In genomic region chr7:127541548-127541947, GRCh38 we compare ENCODE assay signal across 35 cellular contexts. TPM values are rescaled to one million over a fixed set of nuclear protein-coding genes. Genes with fewer than 3 reads are reported as not detected.
DNase-seq lines count a peak whose midpoint lies in the region; ATAC-seq, FAIRE-seq and TF ChIP-seq lines count a peak whose summit lies in the region.
"Had no signal": no experiment of that assay in that cellular context is flagged by ENCODE, and none has a peak within 500 bp of the region (broad histone marks: within the 10 kb centered on the region; RNA-seq: fewer than 3 reads in every experiment).

No MANE protein-coding gene starts in this region.

- H3K79me2 ChIP-seq in SK-N-SH (ENCODE audit: insufficient read depth) (no peaks in the 10 kb centered on the region), K562 (ENCODE audit: control insufficient read depth, insufficient read depth, low read length) (no peaks in the 10 kb centered on the region)

- intact Hi-C loops in K562 (cut with micrococcal nuclease) = no loop called here

- H3K4me2 ChIP-seq in SK-N-SH = no peak overlapping the region
- no peak overlapping the region for H3K4me2 ChIP-seq in K562 (ENCODE audit: insufficient read depth, low read length)
- H3K4me2 ChIP-seq: A549; BLaER1; BLaER1 treated with 17β-estradiol and CSF1 and Interleukin-3, amounts not matched to agents 10 nM and 100 nM had no signal

- H3K4me1 ChIP-seq in SK-N-SH (ENCODE audit: control insufficient read depth in 1 of 2, insufficient read depth in 2 of 2, low read depth in 1 of 2, low read length in 1 of 2) (peaks cover 0 to 8% of the 10 kb centered on the region in 2 experiments; a peak in 1 of 4 replicates), K562 (replicated peaks in 1 of 2; ENCODE audit: control insufficient read depth in 2 of 2, insufficient read depth in 2 of 2, low read length in 2 of 2) (no peaks in the 10 kb centered on the region)
- H3K4me1 ChIP-seq: A549; BE2C; BLaER1; BLaER1 treated with 17β-estradiol and CSF1 and Interleukin-3, amounts not matched to agents 10 nM and 100 nM; Caco-2 had no signal

- H2AFZ ChIP-seq in SK-N-SH (ENCODE audit: low read depth) (no peak overlapping the region), K562 (ENCODE audit: low read depth, low read length) (no peak overlapping the region)

- H3K27ac ChIP-seq in SK-N-SH (ENCODE audit: low read depth in 2 of 2, low read length in 1 of 2) (no peak overlapping the region), K562 (ENCODE audit: extremely low read depth, low read depth, low read length) (no peak overlapping the region)
- H3K27ac ChIP-seq: 22Rv1; A549; BLaER1; BLaER1 treated with 17β-estradiol and CSF1 and Interleukin-3, amounts not matched to agents 10 nM and 100 nM; C4-2B had no signal

- H3K9ac ChIP-seq in SK-N-SH = no peak overlapping the region
- H3K9ac ChIP-seq in K562 (ENCODE audit: insufficient read depth in 1 of 2, low read depth in 2 of 2, low read length in 2 of 2) = no peak overlapping the region
- H3K9ac ChIP-seq: BLaER1; BLaER1 treated with 17β-estradiol and CSF1 and Interleukin-3, amounts not matched to agents 10 nM and 100 nM had no signal

- TF ChIP-seq EP300 in SK-N-SH (IDR thresholded peaks at IDR 0.05; ENCODE audit: borderline replicate concordance in 1 of 2, low read depth in 1 of 2, low read length in 1 of 2) (0 out of 4 replicates have a peak, but pooled peaks of 1 of the 2 experiments have one; percentile 16), Ishikawa (IDR thresholded peaks at IDR 0.05; ENCODE audit: borderline replicate concordance) (no peak), K562 (IDR thresholded peaks at IDR 0.05; ENCODE audit: low read length) (no peak)

- TF ChIP-seq CTCF in SK-N-SH (IDR thresholded peaks at IDR 0.05) (no peak), K562 (IDR thresholded peaks at IDR 0.05 in 2 of 3, conservative IDR thresholded peaks at IDR 0.05 in 1 of 3; ENCODE audit: insufficient read depth in 2 of 3, low read depth in 1 of 3, low read length in 3 of 3) (no peak)

- FAIRE-seq in K562 (lab: Jason Lieb, UNC) = no peak
- FAIRE-seq: A204.1, A549, D721Med had no signal

- DNase-seq in SK-N-SH = peak; percentile 27
- DNase-seq in SK-N-DZ (ENCODE audit: low spot score) = peak; percentile 54
- no peak for DNase-seq in K562 (ENCODE audit: extremely low read depth in 1 of 4, low spot score in 3 of 4)
- no peak for DNase-seq in superior temporal gyrus (ENCODE audit: extremely low spot score)
- DNase-seq in retina = no peak
- DNase-seq: 8988T; ACHN; AML-193; BE2C; C1 segment of cervical spinal cord; Caco-2; Calu3; CD4-positive, alpha-beta memory T cell; CD4-positive, alpha-beta T cell; CD4-positive, CD25-positive, alpha-beta regulatory T cell; CD8-positive, alpha-beta memory T cell; CD8-positive, alpha-beta T cell; COR-L47; DMS 273 treated with DMSO at 0.1 percent for 48 hours; DMS153; DMS53; DMS79; DMS79 treated with DMSO at 0.1 percent for 48 hours; DND-41; EL had no signal

- CTCF ChIA-PET in SK-N-SH (lab: Yijun Ruan, JAX) (interaction anchor here (1.3 to 1.5 kb wide), 2 partner anchors 15 to 27 kb away, joined by 3 to 5 read pairs; no protein-coding TSS in a partner anchor), K562 (lab: Yijun Ruan, JAX; ENCODE audit: low intra/inter-chr PET ratio) (interaction anchor here (0.6 kb wide), 1 partner anchor 9 kb away, joined by 4 read pairs; no protein-coding TSS in a partner anchor)

- TF ChIP-seq RAD21 in SK-N-SH (IDR thresholded peaks at IDR 0.05; ENCODE audit: low read length) (no peak), Ishikawa (IDR thresholded peaks at IDR 0.05; ENCODE audit: low read depth) (no peak), K562 (CRISPR knock-in tag; conservative IDR thresholded peaks at IDR 0.05 in 1 of 2, IDR thresholded peaks at IDR 0.05 in 1 of 2) (no peak)

- H3K9me2 ChIP-seq in SK-N-SH = no peaks in the 10 kb centered on the region

- ATAC-seq in SK-N-SH treated with all-trans-retinoic acid at 6 μM for 48 hours (no peak), K562 (no peak), GM21576 (IDR thresholded peaks at IDR 0.05; ENCODE audit: unreplicated experiment) (no peak)
- ATAC-seq: A549; CD8-positive, alpha-beta T cell had no signal

- H3K36me3 ChIP-seq in SK-N-SH (replicated peaks in 1 of 2; ENCODE audit: control insufficient read depth in 1 of 2, insufficient read depth in 2 of 2, low read length in 1 of 2) (no peaks in the 10 kb centered on the region), K562 (ENCODE audit: control insufficient read depth, insufficient read depth, low read length) (no peaks in the 10 kb centered on the region)
- H3K36me3 ChIP-seq: BE2C, BLaER1 had no signal

- peaks cover 9% of the 10 kb centered on the region; the same call in 1 of the 2 replicates for H3K27me3 ChIP-seq in SK-N-SH (ENCODE audit: insufficient read depth)
- H3K27me3 ChIP-seq in K562 (ENCODE audit: control insufficient read depth in 2 of 2, insufficient read depth in 2 of 2, low read length in 2 of 2) = peaks cover 14 to 23% of the 10 kb centered on the region in 2 experiments; a peak in 4 of 5 replicates
- H3K27me3 ChIP-seq: BLaER1; BLaER1 treated with 17β-estradiol and CSF1 and Interleukin-3, amounts not matched to agents 10 nM and 100 nM had no signal

- POLR2A ChIA-PET in SK-N-SH (lab: Yijun Ruan, JAX) (no interaction called here), K562 (lab: Yijun Ruan, JAX) (no interaction called here)

- H3K4me3 ChIP-seq in SK-N-SH (ENCODE audit: low read depth in 2 of 2, low read length in 1 of 2) = no peak overlapping the region
- no peak overlapping the region for H3K4me3 ChIP-seq in K562
- H3K4me3 ChIP-seq: A549; BLaER1; BLaER1 treated with 17β-estradiol and CSF1 and Interleukin-3, amounts not matched to agents 10 nM and 100 nM had no signal

- in situ Hi-C loops in K562 (cut with MboI) = no loop called here

- H4K20me1 ChIP-seq in SK-N-SH (ENCODE audit: insufficient read depth) (no peaks in the 10 kb centered on the region), K562 (replicated peaks; ENCODE audit: control insufficient read depth, insufficient read depth, low read length) (no peaks in the 10 kb centered on the region)
- H4K20me1 ChIP-seq: BLaER1; BLaER1 treated with 17β-estradiol and CSF1 and Interleukin-3, amounts not matched to agents 10 nM and 100 nM had no signal

- no TSS peak for BruUV-seq in K562 (replicated peaks; lab: Mats Ljungman, UMichigan)

- H3F3A ChIP-seq in SK-N-SH (replicated peaks; ENCODE audit: insufficient read depth) = no peaks in the 10 kb centered on the region

- WGBS in SK-N-SH (ENCODE audit: low lambda C conversion rate) = 31% methylated on average over 4 of the region's 4 CpGs
- 1% methylated on average over 4 of the region's 4 CpGs for WGBS in K562 (ENCODE audit: insufficient coverage, low coverage, missing lambda C conversion rate)

- no peaks in the 10 kb centered on the region for H3K9me1 ChIP-seq in K562 (ENCODE audit: control insufficient read depth, insufficient read depth, low read length)

- no peak for TF ChIP-seq POLR2A in K562 (conservative IDR thresholded peaks at IDR 0.05)

- H3K9me3 ChIP-seq in SK-N-SH (no peaks in the 10 kb centered on the region), K562 (replicated peaks; ENCODE audit: control insufficient read depth, insufficient read depth, low read depth, low read length) (no peaks in the 10 kb centered on the region)
- H3K9me3 ChIP-seq: A549, BE2C had no signal

RNA-seq across cellular contexts. Expression of gene GCC1, which starts 43.8 kb away (rescaled TPM):
- polyA plus RNA-seq in SK-N-SH (2012; rRNA removed) (8.4 and 10.3 TPM in 2 replicates), K562 (2011; rRNA removed) (5.6 and 9.0 TPM in 2 replicates), K562 (2014; fragmentation: Illumina TruSeq; extraction: Trizol) (10.9 and 12.3 TPM in 2 replicates), K562 (2014; fragmentation: Nextera tagmentation; extraction: Ambion mirVana) (1 to 10 TPM; 1.9 to 2.3 TPM), K562 (2014; rRNA removed) (8.4 and 9.0 TPM in 2 replicates)
- polyA plus RNA-seq in SK-N-SH (2012; cell fraction: cytosol; rRNA removed) = 8.2 and 9.4 TPM in 2 replicates
- 6.7 and 8.0 TPM in 2 replicates for polyA plus RNA-seq in SK-N-SH (2012; cell fraction: nucleus; rRNA removed)
- polyA plus RNA-seq in SK-N-DZ (2014; cell fraction: cytosol; rRNA removed) = 8.1 and 8.5 TPM in 2 replicates
- 5.4 and 6.6 TPM in 2 replicates for polyA plus RNA-seq in SK-N-DZ (2014; cell fraction: nucleus; rRNA removed)
- total RNA-seq in K562 (2011; cell fraction: chromatin; rRNA removed; ENCODE audit: low replicate concordance) = 13.3 and 16.5 TPM in 2 replicates
- 12.8 and 13.8 TPM in 2 replicates for total RNA-seq in K562 (2011; cell fraction: nucleolus; rRNA removed)
- total RNA-seq in K562 (2011; cell fraction: nucleoplasm; rRNA removed) = 11.1 and 11.5 TPM in 2 replicates
- total RNA-seq in K562 (2014; rRNA removed) (16.5 and 19.0 TPM in 2 replicates), K562 (2014; rRNA removed; fragmentation: Illumina TruSeq; extraction: Trizol) (12.8 TPM in 2 replicates), K562 (2015; rRNA removed; fragmentation: Illumina TruSeq; extraction: Trizol) (14.1 and 15.4 TPM in 2 replicates), K562 (2021) (17.8 and 19.8 TPM in 2 replicates)
- 5.6 and 6.9 TPM in 2 replicates for polyA plus RNA-seq in K562 (2011; cell fraction: cytosol; rRNA removed)
- polyA plus RNA-seq in K562 (2011; cell fraction: nucleus; rRNA removed) = 5.4 and 6.6 TPM in 2 replicates
- polyA plus RNA-seq in K562 (2012) = 11.5 and 11.7 TPM in 2 replicates
- 14.5 and 18.2 TPM in 2 replicates for polyA minus RNA-seq in K562 (2011; rRNA and poly(A)+ RNA removed)
- 7.6 and 9.6 TPM in 2 replicates for polyA minus RNA-seq in K562 (2011; cell fraction: cytosol; rRNA and poly(A)+ RNA removed)
- 13.7 and 16.1 TPM in 2 replicates for polyA minus RNA-seq in K562 (2011; cell fraction: nucleus; rRNA and poly(A)+ RNA removed)

RNA-seq across cellular contexts. Expression of gene ARF5, which starts 46.7 kb away (rescaled TPM):
- 466 and 562 TPM in 2 replicates for polyA plus RNA-seq in SK-N-SH (2012; rRNA removed)
- polyA plus RNA-seq in SK-N-SH (2012; cell fraction: cytosol; rRNA removed) = 342 and 432 TPM in 2 replicates
- 291 and 294 TPM in 2 replicates for polyA plus RNA-seq in SK-N-SH (2012; cell fraction: nucleus; rRNA removed)
- 404 and 543 TPM in 2 replicates for polyA plus RNA-seq in SK-N-DZ (2014; cell fraction: cytosol; rRNA removed)
- polyA plus RNA-seq in SK-N-DZ (2014; cell fraction: nucleus; rRNA removed) = 280 and 367 TPM in 2 replicates
- total RNA-seq in K562 (2011; cell fraction: chromatin; rRNA removed; ENCODE audit: low replicate concordance) = 28.4 and 82.6 TPM in 2 replicates
- 124 and 146 TPM in 2 replicates for total RNA-seq in K562 (2011; cell fraction: nucleolus; rRNA removed)
- 90.9 and 91.9 TPM in 2 replicates for total RNA-seq in K562 (2011; cell fraction: nucleoplasm; rRNA removed)
- total RNA-seq in K562 (2014; rRNA removed) = 167 and 205 TPM in 2 replicates
- total RNA-seq in K562 (2014; rRNA removed; fragmentation: Illumina TruSeq; extraction: Trizol) = 91.8 and 96.3 TPM in 2 replicates
- 125 and 132 TPM in 2 replicates for total RNA-seq in K562 (2015; rRNA removed; fragmentation: Illumina TruSeq; extraction: Trizol)
- 163 and 169 TPM in 2 replicates for total RNA-seq in K562 (2021)
- polyA plus RNA-seq in K562 (2011; rRNA removed) = 168 and 233 TPM in 2 replicates
- polyA plus RNA-seq in K562 (2011; cell fraction: cytosol; rRNA removed) = 350 and 694 TPM in 2 replicates
- polyA plus RNA-seq in K562 (2011; cell fraction: nucleus; rRNA removed) = 197 and 295 TPM in 2 replicates
- polyA plus RNA-seq in K562 (2012) = 144 and 197 TPM in 2 replicates
- 122 and 170 TPM in 2 replicates for polyA plus RNA-seq in K562 (2014; fragmentation: Illumina TruSeq; extraction: Trizol)
- polyA plus RNA-seq in K562 (2014; fragmentation: Nextera tagmentation; extraction: Ambion mirVana) = 10 to 100 TPM in 1 of 2 experiments, 1 to 10 TPM in 1; 8.1 to 17.3 TPM
- 244 and 290 TPM in 2 replicates for polyA plus RNA-seq in K562 (2014; rRNA removed)
- 57.9 and 71.6 TPM in 2 replicates for polyA minus RNA-seq in K562 (2011; rRNA and poly(A)+ RNA removed)
- polyA minus RNA-seq in K562 (2011; cell fraction: cytosol; rRNA and poly(A)+ RNA removed) = 60.1 and 78.3 TPM in 2 replicates
- polyA minus RNA-seq in K562 (2011; cell fraction: nucleus; rRNA and poly(A)+ RNA removed) = 31.2 and 33.3 TPM in 2 replicates

RNA-seq across cellular contexts. Expression of gene FSCN3, which starts 52.0 kb away (rescaled TPM):
- polyA plus RNA-seq in SK-N-SH (2012; rRNA removed) (2.4 and 2.5 TPM in 2 replicates), K562 (2011; rRNA removed) (0.21 and 0.30 TPM in 2 replicates), K562 (2014; fragmentation: Illumina TruSeq; extraction: Trizol) (1.1 and 1.7 TPM in 2 replicates), K562 (2014; fragmentation: Nextera tagmentation; extraction: Ambion mirVana) (not detected), K562 (2014; rRNA removed) (3.8 and 4.2 TPM in 2 replicates)
- polyA plus RNA-seq in SK-N-SH (2012; cell fraction: cytosol; rRNA removed) = 3.2 and 4.1 TPM in 2 replicates
- polyA plus RNA-seq in SK-N-SH (2012; cell fraction: nucleus; rRNA removed) = 2.0 and 2.1 TPM in 2 replicates
- 0.73 and 2.5 TPM in 2 replicates for polyA plus RNA-seq in SK-N-DZ (2014; cell fraction: cytosol; rRNA removed)
- 1.5 and 3.9 TPM in 2 replicates for polyA plus RNA-seq in SK-N-DZ (2014; cell fraction: nucleus; rRNA removed)
- total RNA-seq in K562 (2011; cell fraction: chromatin; rRNA removed; ENCODE audit: low replicate concordance) = 6.8 and 9.8 TPM in 2 replicates
- total RNA-seq in K562 (2011; cell fraction: nucleolus; rRNA removed) = 9.3 and 9.5 TPM in 2 replicates
- 9.0 and 11.7 TPM in 2 replicates for total RNA-seq in K562 (2011; cell fraction: nucleoplasm; rRNA removed)
- total RNA-seq in K562 (2014; rRNA removed) (0.69 and 2.0 TPM in 2 replicates), K562 (2014; rRNA removed; fragmentation: Illumina TruSeq; extraction: Trizol) (2.0 and 3.0 TPM in 2 replicates), K562 (2015; rRNA removed; fragmentation: Illumina TruSeq; extraction: Trizol) (0.49 and 0.76 TPM in 2 replicates), K562 (2021) (0.40 and 0.55 TPM in 2 replicates)
- polyA plus RNA-seq in K562 (2011; cell fraction: cytosol; rRNA removed) = 0.09 and 0.77 TPM in 2 replicates
- polyA plus RNA-seq in K562 (2011; cell fraction: nucleus; rRNA removed) = 0.95 and 1.2 TPM in 2 replicates
- polyA plus RNA-seq in K562 (2012) = 0.17 and 0.21 TPM in 2 replicates
- polyA minus RNA-seq in K562 (2011; rRNA and poly(A)+ RNA removed) = 1.3 and 1.8 TPM in 2 replicates
- polyA minus RNA-seq in K562 (2011; cell fraction: cytosol; rRNA and poly(A)+ RNA removed) = not detected in 2 replicates
- 2.6 and 3.2 TPM in 2 replicates for polyA minus RNA-seq in K562 (2011; cell fraction: nucleus; rRNA and poly(A)+ RNA removed)
- total RNA-seq: Calu3 had no signal

Comparison
In these comparisons a context has a peak if more than half of its experiments do, and no peak if none do; other contexts are left out.
1. DNase-seq: peak in SK-N-SH (single experiment) and SK-N-DZ (single experiment); none in K562 (0 of 4), superior temporal gyrus (single experiment) and retina (single experiment).
2. Of the 27 proteins assayed by ChIP-seq in both K562 and SK-N-SH: peak only in K562: USF2; only in SK-N-SH: GATA2 and USF1; in both: none; in neither: 23; mixed calls (peak in some experiments, not most) for 1.